In the genomic region with DNA sequence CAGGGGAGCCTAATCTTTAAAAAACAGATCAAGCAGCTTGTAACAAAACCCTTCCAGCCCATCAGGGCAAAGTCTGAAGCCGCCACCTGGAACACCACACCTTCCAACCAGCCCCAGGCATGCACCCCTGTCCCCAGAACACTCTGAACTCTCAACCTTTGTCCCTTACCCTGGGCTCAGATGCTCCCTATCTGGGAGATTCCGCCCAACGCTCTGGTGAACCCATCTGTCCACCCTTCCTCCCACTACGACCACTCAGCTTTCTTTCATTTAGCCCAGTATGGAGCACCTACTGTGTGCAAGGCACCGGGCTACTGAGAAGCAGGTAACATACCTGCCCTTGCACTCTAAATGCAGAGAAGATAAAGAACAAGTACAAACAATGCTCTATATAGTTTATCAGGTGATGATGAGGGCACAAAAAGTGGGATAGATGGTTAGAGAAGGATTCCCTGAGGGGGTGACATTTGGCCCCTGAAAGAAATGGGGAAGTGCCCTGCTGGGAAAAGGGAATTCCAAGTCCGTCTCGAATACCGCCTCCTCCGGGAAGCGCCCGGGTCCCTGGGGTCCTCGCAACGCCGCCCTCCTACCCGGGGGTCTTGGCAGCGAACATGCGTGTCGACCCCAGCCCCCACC, we compare ENCODE assay signal across 8 cellular contexts. TPM values are rescaled to one million over a fixed set of nuclear protein-coding genes. Genes with fewer than 3 reads are reported as not detected.
A peak's percentile ranks its signal among the peaks of the same experiment; 100 is the strongest.
DNase-seq lines count a peak whose midpoint lies in the region; ATAC-seq and TF ChIP-seq lines count a peak whose summit lies in the region.

No MANE protein-coding gene starts in this region.

- TF ChIP-seq EP300 in Ishikawa (IDR thresholded peaks at IDR 0.05; ENCODE audit: borderline replicate concordance), result no peak

- no peaks in the 10 kb centered on the region for H3K9me3 Mint-ChIP-seq in natural killer cell

- TF ChIP-seq CTCF in C4-2B (conservative IDR thresholded peaks at IDR 0.05) (no peak), coronary artery (IDR thresholded peaks at IDR 0.05) (no peak), natural killer cell (IDR thresholded peaks at IDR 0.05) (no peak)

- H3K27ac Mint-ChIP-seq in natural killer cell, result peak overlapping the region; percentile 11 to 69

- H3K36me3 Mint-ChIP-seq in natural killer cell, result no peaks in the 10 kb centered on the region

- H3K27ac ChIP-seq in C4-2B, result peak overlapping the region; percentile 58
- H3K27ac ChIP-seq in coronary artery, result peak overlapping the region in 1 of 2 donors; percentile 42

- peak overlapping the region; percentile 89 for H3K4me3 ChIP-seq in coronary artery

- H3K4me1 Mint-ChIP-seq in natural killer cell, result peaks cover 22 to 35% of the 10 kb centered on the region in 2 donors

- no peak for ATAC-seq in natural killer cell

- no peak for DNase-seq in coronary artery (ENCODE audit: low spot score)
- no peak for DNase-seq in natural killer cell
- no peak for DNase-seq in NCI-H2081 treated with DMSO at 0.1 percent for 48 hours (lab: John Stamatoyannopoulos, UW)
- no peak for DNase-seq in putamen (ENCODE audit: low spot score)
- DNase-seq in stimulated activated CD4-positive, alpha-beta T cell treated with anti-CD3 and anti-CD28 coated beads, Interleukin-1b, Interleukin-23, amount 100 ng/mL, for 48 hours, result no peak
- no peak for DNase-seq in activated CD4-positive, alpha-beta T cell treated with anti-CD3 and anti-CD28 coated beads for 48 hours

- no peak for TF ChIP-seq RAD21 in Ishikawa (IDR thresholded peaks at IDR 0.05; ENCODE audit: low read depth)

- peak overlapping the region; percentile 81 for H3K4me3 Mint-ChIP-seq in natural killer cell

- no peaks in the 10 kb centered on the region for H3K27me3 Mint-ChIP-seq in natural killer cell (ENCODE audit: low read depth in 2 of 2)

- intact Hi-C loops in natural killer cell (cut with micrococcal nuclease), result no loop called here

TF ChIP-seq in Ishikawa, 13 proteins besides CTCF, POLR2A, EP300 and RAD21:
- TF ChIP-seq, protein P1, sequence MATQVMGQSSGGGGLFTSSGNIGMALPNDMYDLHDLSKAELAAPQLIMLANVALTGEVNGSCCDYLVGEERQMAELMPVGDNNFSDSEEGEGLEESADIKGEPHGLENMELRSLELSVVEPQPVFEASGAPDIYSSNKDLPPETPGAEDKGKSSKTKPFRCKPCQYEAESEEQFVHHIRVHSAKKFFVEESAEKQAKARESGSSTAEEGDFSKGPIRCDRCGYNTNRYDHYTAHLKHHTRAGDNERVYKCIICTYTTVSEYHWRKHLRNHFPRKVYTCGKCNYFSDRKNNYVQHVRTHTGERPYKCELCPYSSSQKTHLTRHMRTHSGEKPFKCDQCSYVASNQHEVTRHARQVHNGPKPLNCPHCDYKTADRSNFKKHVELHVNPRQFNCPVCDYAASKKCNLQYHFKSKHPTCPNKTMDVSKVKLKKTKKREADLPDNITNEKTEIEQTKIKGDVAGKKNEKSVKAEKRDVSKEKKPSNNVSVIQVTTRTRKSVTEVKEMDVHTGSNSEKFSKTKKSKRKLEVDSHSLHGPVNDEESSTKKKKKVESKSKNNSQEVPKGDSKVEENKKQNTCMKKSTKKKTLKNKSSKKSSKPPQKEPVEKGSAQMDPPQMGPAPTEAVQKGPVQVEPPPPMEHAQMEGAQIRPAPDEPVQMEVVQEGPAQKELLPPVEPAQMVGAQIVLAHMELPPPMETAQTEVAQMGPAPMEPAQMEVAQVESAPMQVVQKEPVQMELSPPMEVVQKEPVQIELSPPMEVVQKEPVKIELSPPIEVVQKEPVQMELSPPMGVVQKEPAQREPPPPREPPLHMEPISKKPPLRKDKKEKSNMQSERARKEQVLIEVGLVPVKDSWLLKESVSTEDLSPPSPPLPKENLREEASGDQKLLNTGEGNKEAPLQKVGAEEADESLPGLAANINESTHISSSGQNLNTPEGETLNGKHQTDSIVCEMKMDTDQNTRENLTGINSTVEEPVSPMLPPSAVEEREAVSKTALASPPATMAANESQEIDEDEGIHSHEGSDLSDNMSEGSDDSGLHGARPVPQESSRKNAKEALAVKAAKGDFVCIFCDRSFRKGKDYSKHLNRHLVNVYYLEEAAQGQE (IDR thresholded peaks at IDR 0.05; ENCODE audit: low read depth), result no peak
- peak; percentile 41; the same call in 1 of the 2 replicates for TF ChIP-seq ZBTB7A (IDR thresholded peaks at IDR 0.05; ENCODE audit: low read depth)

RNA-seq across cellular contexts. Expression of a gene that starts 0.6 kb away (rescaled TPM):
- total RNA-seq in natural killer cell, result 10 to 100 TPM; 33.9 to 42.2 (median 40.9) TPM
